ENCODE assay signal across 8 cellular contexts in genomic region chr12:9760699-9761406, GRCh38. TPM values are rescaled to one million over a fixed set of nuclear protein-coding genes. Genes with fewer than 3 reads are reported as not detected.
DNase-seq lines count a peak whose midpoint lies in the region; ATAC-seq and TF ChIP-seq lines count a peak whose summit lies in the region.

TSS of gene CD69 (minus strand) at chr12:9760901. CDS start at chr12:9760820, 81 bp downstream.

- H4K20me1 ChIP-seq in hepatocyte (ENCODE audit: insufficient read depth, poor library complexity, severe bottlenecking): no peaks in the 10 kb centered on the region

- ATAC-seq in GM18909 (IDR thresholded peaks at IDR 0.05; ENCODE audit: poor library complexity, unreplicated experiment) (peak; percentile 40), HG03196 (IDR thresholded peaks at IDR 0.05; ENCODE audit: unreplicated experiment) (peak; percentile 42)
- ATAC-seq in activated CD4-positive, CD25-positive, alpha-beta regulatory T cell treated with anti-CD3 and anti-CD28 coated beads, Interleukin-2, amount 50 U/mL, for 24 hours: peak; percentile 49 to 51

- TF ChIP-seq CTCF in hepatocyte (IDR thresholded peaks at IDR 0.05; ENCODE audit: poor library complexity): no peak

- H3K27ac ChIP-seq in hepatocyte: no peak within 1 kb of the TSS

- no peak within 1 kb of the TSS for H3K4me3 ChIP-seq in hepatocyte

- 85% methylated on average over 6 of the region's 6 CpGs for WGBS in hepatocyte (ENCODE audit: low lambda C conversion rate, missing lambda C conversion rate)

- H3K36me3 ChIP-seq in hepatocyte (replicated peaks; ENCODE audit: insufficient read depth, low read depth): no peaks in the 10 kb centered on the region

- H2AFZ ChIP-seq in hepatocyte: no peak within 1 kb of the TSS

- H3K79me2 ChIP-seq in hepatocyte: no peaks in the 10 kb centered on the region

- peak; percentile 58 for DNase-seq in effector CD8-positive, alpha-beta T cell (lab: John Stamatoyannopoulos, UW)
- peak; percentile 64 for DNase-seq in stimulated activated CD4-positive, alpha-beta T cell treated with anti-CD3 and anti-CD28 coated beads, Interleukin-4, amount 100 ng/mL, for 1 hour
- DNase-seq in NCI-H2196 treated with DMSO at 0.1 percent for 48 hours (lab: John Stamatoyannopoulos, UW; ENCODE audit: unreplicated experiment) (no peak), G401 (ENCODE audit: low spot score) (no peak), hepatocyte (ENCODE audit: low spot score) (no peak)

- no peaks in the 10 kb centered on the region for H3K27me3 ChIP-seq in hepatocyte

- no peaks in the 10 kb centered on the region for H3K4me1 ChIP-seq in hepatocyte (ENCODE audit: insufficient read depth)

- H3K9me3 ChIP-seq in hepatocyte (ENCODE audit: low read depth): no peaks in the 10 kb centered on the region

- no peak within 1 kb of the TSS for H3K4me2 ChIP-seq in hepatocyte

- H3K9me2 ChIP-seq in hepatocyte (replicated peaks; ENCODE audit: insufficient read depth): no peaks in the 10 kb centered on the region

- in situ Hi-C loops in G401 (cut with HindIII; ENCODE audit: low sequenced_read_pairs): no loop called here

RNA-seq across cellular contexts. Expression of gene CD69, which starts in this region (rescaled TPM):
- total RNA-seq in G401 (2014; rRNA removed; shearing (Covaris generic)): not detected in 2 replicates
- total RNA-seq in hepatocyte: 0.07 TPM in 1 of 2 replicates, not detected in the other
- 0.57 TPM in 1 of 2 replicates, not detected in the other for polyA plus RNA-seq in hepatocyte

Comparison
In these comparisons a context has a peak if more than half of its experiments do, and no peak if none do; other contexts are left out.
1. DNase-seq: peak in effector CD8-positive, alpha-beta T cell (single experiment) and stimulated activated CD4-positive, alpha-beta T cell treated with anti-CD3 and anti-CD28 coated beads, Interleukin-4, amount 100 ng/mL, for 1 hour (single experiment); none in NCI-H2196 treated with DMSO at 0.1 percent for 48 hours (single experiment), G401 (single experiment) and hepatocyte (single experiment).
2. Peak in every context shown above with its lines, with median percentiles within 50 percentile points of each other: ATAC-seq.